Comparison of ENCODE assay signal across 1 cellular context in the genomic region with DNA sequence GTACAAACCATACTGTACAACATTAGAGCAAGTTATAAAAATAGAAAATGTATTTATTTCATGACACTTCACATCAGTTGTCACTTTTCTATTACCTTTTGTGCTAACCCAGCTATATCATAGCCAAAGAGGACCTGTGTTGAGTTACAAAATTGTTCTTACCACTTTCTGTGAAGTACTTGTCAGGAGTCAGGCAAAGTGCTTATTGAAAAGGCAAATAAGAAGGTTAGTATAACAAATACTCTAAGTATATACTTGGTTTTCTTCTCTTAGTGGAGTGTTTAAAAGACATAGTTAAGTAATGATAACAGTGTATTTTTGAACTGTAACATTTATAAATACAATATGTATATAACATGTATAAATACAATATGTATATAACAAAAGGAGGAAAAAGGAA.
TF ChIP-seq lines count a peak whose summit lies in the region.

No MANE protein-coding gene starts in this region.

TF ChIP-seq in GM12878, 131 proteins besides CTCF, POLR2A, EP300 and RAD21 (continued from another document):
- TF ChIP-seq ZBTB40 (IDR thresholded peaks at IDR 0.05; ENCODE audit: borderline replicate concordance) = no peak
- TF ChIP-seq, protein P1, sequence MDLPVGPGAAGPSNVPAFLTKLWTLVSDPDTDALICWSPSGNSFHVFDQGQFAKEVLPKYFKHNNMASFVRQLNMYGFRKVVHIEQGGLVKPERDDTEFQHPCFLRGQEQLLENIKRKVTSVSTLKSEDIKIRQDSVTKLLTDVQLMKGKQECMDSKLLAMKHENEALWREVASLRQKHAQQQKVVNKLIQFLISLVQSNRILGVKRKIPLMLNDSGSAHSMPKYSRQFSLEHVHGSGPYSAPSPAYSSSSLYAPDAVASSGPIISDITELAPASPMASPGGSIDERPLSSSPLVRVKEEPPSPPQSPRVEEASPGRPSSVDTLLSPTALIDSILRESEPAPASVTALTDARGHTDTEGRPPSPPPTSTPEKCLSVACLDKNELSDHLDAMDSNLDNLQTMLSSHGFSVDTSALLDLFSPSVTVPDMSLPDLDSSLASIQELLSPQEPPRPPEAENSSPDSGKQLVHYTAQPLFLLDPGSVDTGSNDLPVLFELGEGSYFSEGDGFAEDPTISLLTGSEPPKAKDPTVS (IDR thresholded peaks at IDR 0.05; ENCODE audit: low read depth, low read length) = no peak
- no peak for TF ChIP-seq E4F1 (IDR thresholded peaks at IDR 0.05; ENCODE audit: borderline replicate concordance, partially characterized antibody)
- no peak for TF ChIP-seq SREBF1 (IDR thresholded peaks at IDR 0.05; ENCODE audit: low read length)
- TF ChIP-seq POLR2AphosphoS5 (IDR thresholded peaks at IDR 0.05; ENCODE audit: low read length) = no peak
- TF ChIP-seq NFXL1 (IDR thresholded peaks at IDR 0.05; ENCODE audit: borderline replicate concordance) = no peak
- TF ChIP-seq PRDM15 (CRISPR knock-in tag; IDR thresholded peaks at IDR 0.05) = no peak
- TF ChIP-seq FOXK2 (IDR thresholded peaks at IDR 0.05) = no peak
- no peak for TF ChIP-seq CREB1 (IDR thresholded peaks at IDR 0.05; ENCODE audit: low read depth)
- no peak for TF ChIP-seq PBX3 (IDR thresholded peaks at IDR 0.05; ENCODE audit: insufficient replicate concordance, low read depth, low read length)
- TF ChIP-seq ESRRA (IDR thresholded peaks at IDR 0.05; ENCODE audit: low read length) = no peak
- TF ChIP-seq, protein P2, sequence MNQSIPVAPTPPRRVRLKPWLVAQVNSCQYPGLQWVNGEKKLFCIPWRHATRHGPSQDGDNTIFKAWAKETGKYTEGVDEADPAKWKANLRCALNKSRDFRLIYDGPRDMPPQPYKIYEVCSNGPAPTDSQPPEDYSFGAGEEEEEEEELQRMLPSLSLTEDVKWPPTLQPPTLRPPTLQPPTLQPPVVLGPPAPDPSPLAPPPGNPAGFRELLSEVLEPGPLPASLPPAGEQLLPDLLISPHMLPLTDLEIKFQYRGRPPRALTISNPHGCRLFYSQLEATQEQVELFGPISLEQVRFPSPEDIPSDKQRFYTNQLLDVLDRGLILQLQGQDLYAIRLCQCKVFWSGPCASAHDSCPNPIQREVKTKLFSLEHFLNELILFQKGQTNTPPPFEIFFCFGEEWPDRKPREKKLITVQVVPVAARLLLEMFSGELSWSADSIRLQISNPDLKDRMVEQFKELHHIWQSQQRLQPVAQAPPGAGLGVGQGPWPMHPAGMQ (IDR thresholded peaks at IDR 0.05; ENCODE audit: borderline replicate concordance) = no peak
